Comparison of ENCODE assay signal across 8 cellular contexts in genomic region chrX:44873415-44874270, GRCh38. TPM values are rescaled to one million over a fixed set of nuclear protein-coding genes. Genes with fewer than 3 reads are reported as not detected.
DNase-seq lines count a peak whose midpoint lies in the region; ATAC-seq and TF ChIP-seq lines count a peak whose summit lies in the region.

No MANE protein-coding gene starts in this region.

- no peak overlapping the region for H4K5ac ChIP-seq in H9 (ENCODE audit: insufficient read length, low read depth, low read length)

- peak overlapping the region; percentile 96 to 100 (median 99) for H3K4me3 Mint-ChIP-seq in CD8-positive, alpha-beta memory T cell
- peak overlapping the region; percentile 86 to 95 for H3K4me3 Mint-ChIP-seq in H9
- peak overlapping the region; percentile 96 for H3K4me3 Mint-ChIP-seq in endothelial cell (ENCODE audit: unreplicated experiment)
- peak overlapping the region; percentile 77 for H3K4me3 Mint-ChIP-seq in stimulated activated effector memory CD8-positive, alpha-beta T cell treated with anti-CD3 and anti-CD28 coated beads, Interleukin-12 subunit alpha, Interleukin-12 subunit beta, amount 100 ng/mL, for 72 hours

- peak overlapping the region; percentile 44 for H3K14ac ChIP-seq in H9 (ENCODE audit: insufficient read depth, low read length)

- H3K4me2 ChIP-seq in H9 (ENCODE audit: insufficient read depth, insufficient read length, low read length): peak overlapping the region; percentile 90

- POLR2A ChIA-PET in CD8-positive, alpha-beta memory T cell (lab: Charles Lee): interaction anchor here (0.5 to 1.5 kb wide), 5 partner anchors 25 to 529 kb away, joined by 3 to 6 read pairs (median 4); no protein-coding TSS in a partner anchor

- peak overlapping the region; percentile 87 for H3K27ac ChIP-seq in CD8-positive, alpha-beta memory T cell (ENCODE audit: low read depth, low read length)
- peak overlapping the region; percentile 26 for H3K27ac ChIP-seq in H9 (ENCODE audit: insufficient read length, low read depth, low read length)

- H3K4me1 Mint-ChIP-seq in CD8-positive, alpha-beta memory T cell: peaks cover 44 to 57% (median 45%) of the 10 kb centered on the region in 3 donors
- peaks cover 4 to 12% of the 10 kb centered on the region in 2 experiments for H3K4me1 Mint-ChIP-seq in H9
- peaks cover 4% of the 10 kb centered on the region for H3K4me1 Mint-ChIP-seq in endothelial cell (ENCODE audit: unreplicated experiment)
- H3K4me1 Mint-ChIP-seq in stimulated activated effector memory CD8-positive, alpha-beta T cell treated with anti-CD3 and anti-CD28 coated beads, Interleukin-12 subunit alpha, Interleukin-12 subunit beta, amount 100 ng/mL, for 72 hours: no peaks in the 10 kb centered on the region

- H3T11ph ChIP-seq in H9 (ENCODE audit: low read length): no peak overlapping the region

- no peak overlapping the region for H2BK5ac ChIP-seq in H9 (ENCODE audit: insufficient read length, low read length)

- H4K91ac ChIP-seq in H9 (ENCODE audit: insufficient read length, low read depth, low read length): peak overlapping the region; percentile 55

- no peak overlapping the region for H3K56ac ChIP-seq in H9 (ENCODE audit: insufficient read length, low read depth, low read length)

- H3K27ac Mint-ChIP-seq in CD8-positive, alpha-beta memory T cell: peak overlapping the region; percentile 93 to 100 (median 99)
- H3K27ac Mint-ChIP-seq in H9 (peak overlapping the region; percentile 47 to 98 (median 94); a peak in 5 of 7 replicates), endothelial cell (ENCODE audit: unreplicated experiment) (peak overlapping the region; percentile 99)
- H3K27ac Mint-ChIP-seq in stimulated activated effector memory CD8-positive, alpha-beta T cell treated with anti-CD3 and anti-CD28 coated beads, Interleukin-12 subunit alpha, Interleukin-12 subunit beta, amount 100 ng/mL, for 72 hours: peak overlapping the region; percentile 90

- no peaks in the 10 kb centered on the region for H3K79me1 ChIP-seq in H9 (ENCODE audit: insufficient read depth, low read depth, low read length, poor library complexity, severe bottlenecking)

- TF ChIP-seq CTCF in H9 (conservative IDR thresholded peaks at IDR 0.05): no peak
- TF ChIP-seq CTCF in endothelial cell (IDR thresholded peaks at IDR 0.05; ENCODE audit: unreplicated experiment): no peak
- no peak for TF ChIP-seq CTCF in mucosa of descending colon (IDR thresholded peaks at IDR 0.05)

- peaks cover 8% of the 10 kb centered on the region; the same call in 1 of the 2 replicates for H3K79me2 ChIP-seq in H9 (ENCODE audit: insufficient read depth, low read length)

- no peaks in the 10 kb centered on the region for H4K20me1 ChIP-seq in H9 (ENCODE audit: control insufficient read depth, insufficient read depth, insufficient read length)

- CTCF ChIA-PET in CD8-positive, alpha-beta memory T cell (lab: Charles Lee): interaction anchor here (0.7 to 1.8 kb wide), 2 partner anchors 26 to 194 kb away, joined by 3 to 4 read pairs; no protein-coding TSS in a partner anchor

- peak overlapping the region; percentile 86 for H3K4me3 ChIP-seq in CD8-positive, alpha-beta memory T cell (ENCODE audit: low read length)
- H3K4me3 ChIP-seq in mucosa of descending colon: peak overlapping the region; percentile 65

- no CpG with 5 or more reads among the region's 99 CpGs for WGBS in H9 (ENCODE audit: extremely low coverage, insufficient read length, low lambda C conversion rate)

- H3K18ac ChIP-seq in H9 (ENCODE audit: insufficient read length, low read depth, low read length): peak overlapping the region; percentile 37

- H3K36me3 ChIP-seq in CD8-positive, alpha-beta memory T cell (ENCODE audit: insufficient read depth, low read length): no peaks in the 10 kb centered on the region
- no peaks in the 10 kb centered on the region for H3K36me3 ChIP-seq in mucosa of descending colon (ENCODE audit: low read depth)

- H2BK15ac ChIP-seq in H9 (ENCODE audit: low read depth, low read length): no peak overlapping the region

- no peak overlapping the region for H2AK5ac ChIP-seq in H9 (ENCODE audit: insufficient read length, low read length)

- intact Hi-C loops in mucosa of descending colon (cut with DNase I, micrococcal nuclease): no loop called here

- H3K9me3 Mint-ChIP-seq in CD8-positive, alpha-beta memory T cell: no peaks in the 10 kb centered on the region
- peaks cover 35 to 47% of the 10 kb centered on the region in 2 experiments for H3K9me3 Mint-ChIP-seq in H9
- H3K9me3 Mint-ChIP-seq in endothelial cell (ENCODE audit: unreplicated experiment): no peaks in the 10 kb centered on the region
- no peaks in the 10 kb centered on the region for H3K9me3 Mint-ChIP-seq in stimulated activated effector memory CD8-positive, alpha-beta T cell treated with anti-CD3 and anti-CD28 coated beads, Interleukin-12 subunit alpha, Interleukin-12 subunit beta, amount 100 ng/mL, for 72 hours

- no peak overlapping the region for H2BK12ac ChIP-seq in H9 (ENCODE audit: insufficient read length, low read depth, low read length)

- H3K4ac ChIP-seq in H9 (ENCODE audit: low read depth, low read length): no peak overlapping the region; the same call in none of the 2 replicates

- no peaks in the 10 kb centered on the region for H3K27me3 Mint-ChIP-seq in CD8-positive, alpha-beta memory T cell
- no peaks in the 10 kb centered on the region for H3K27me3 Mint-ChIP-seq in H9 (ENCODE audit: low read depth)
- H3K27me3 Mint-ChIP-seq in endothelial cell (ENCODE audit: unreplicated experiment): peaks cover 6% of the 10 kb centered on the region

- H3K23ac ChIP-seq in H9 (ENCODE audit: insufficient read length, low read depth, low read length): no peak overlapping the region

- H2BK20ac ChIP-seq in H9 (ENCODE audit: low read depth, low read length, poor library complexity, severe bottlenecking): no peak overlapping the region

- no peak overlapping the region for H4K8ac ChIP-seq in H9 (replicated peaks; ENCODE audit: insufficient read length, low read depth, low read length)

- no peaks in the 10 kb centered on the region for H3K9me3 ChIP-seq in CD8-positive, alpha-beta memory T cell (ENCODE audit: low read length)
- H3K9me3 ChIP-seq in H9 (ENCODE audit: control insufficient read depth, low read depth, low read length) (peaks cover 11% of the 10 kb centered on the region), mucosa of descending colon (no peaks in the 10 kb centered on the region)

- no peak overlapping the region for H2BK120ac ChIP-seq in H9 (ENCODE audit: low read depth, low read length, poor library complexity, severe bottlenecking)

- peaks cover 17% of the 10 kb centered on the region for H3K4me1 ChIP-seq in CD8-positive, alpha-beta memory T cell (ENCODE audit: insufficient read depth, low read length)
- H3K4me1 ChIP-seq in H9 (ENCODE audit: insufficient read depth, low read length) (no peaks in the 10 kb centered on the region), mucosa of descending colon (ENCODE audit: low read depth) (no peaks in the 10 kb centered on the region)

- no peak overlapping the region for H2AFZ ChIP-seq in H9 (ENCODE audit: low read length)

- H3K23me2 ChIP-seq in H9 (ENCODE audit: insufficient read length, low read depth, low read length, poor library complexity, severe bottlenecking): no peaks in the 10 kb centered on the region

- DNase-seq in CD8-positive, alpha-beta memory T cell: peak; percentile 31 to 77 (median 59)
- DNase-seq in H9 (no peak), NCI-H526 (lab: John Stamatoyannopoulos, UW) (peak; percentile 15 to 54), endothelial cell (ENCODE audit: low spot score) (peak; percentile 63), mucosa of descending colon (peak; percentile 48 to 78 (median 59)), OCI-M2 (lab: John Stamatoyannopoulos, UW; ENCODE audit: unreplicated experiment) (no peak)
- DNase-seq in activated CD8-positive, alpha-beta memory T cell treated with anti-CD3 and anti-CD28 coated beads, Interleukin-2, amount 50 U/mL, for 4 hours: peak; percentile 57
- peak; percentile 20 to 70 for DNase-seq in stimulated activated effector memory CD8-positive, alpha-beta T cell treated with anti-CD3 and anti-CD28 coated beads, Interleukin-12 subunit alpha, Interleukin-12 subunit beta, amount 100 ng/mL, for 72 hours (ENCODE audit: low spot score in 2 of 2)

- peak overlapping the region; percentile 94 for H3K9ac ChIP-seq in H9 (ENCODE audit: extremely low read depth, insufficient read length, low read length)

- no peaks in the 10 kb centered on the region for H3K27me3 ChIP-seq in CD8-positive, alpha-beta memory T cell (ENCODE audit: insufficient read depth, low read length, poor library complexity, severe bottlenecking)
- no peaks in the 10 kb centered on the region for H3K27me3 ChIP-seq in H9 (ENCODE audit: insufficient read depth, low read length)

- peak; percentile 29 for ATAC-seq in mucosa of descending colon
- peak; percentile 9 for ATAC-seq in stimulated activated effector memory CD8-positive, alpha-beta T cell treated with anti-CD3 and anti-CD28 coated beads, Interleukin-12 subunit alpha, Interleukin-12 subunit beta, amount 100 ng/mL, for 72 hours

- H3K36me3 Mint-ChIP-seq in CD8-positive, alpha-beta memory T cell: peaks cover 0 to 6% (median 0%) of the 10 kb centered on the region in 3 donors
- H3K36me3 Mint-ChIP-seq in H9 (ENCODE audit: insufficient read depth in 1 of 3, low read depth in 3 of 3) (peaks cover 4 to 10% (median 9%) of the 10 kb centered on the region in 3 experiments), endothelial cell (ENCODE audit: low read depth, unreplicated experiment) (no peaks in the 10 kb centered on the region)
- H3K36me3 Mint-ChIP-seq in stimulated activated effector memory CD8-positive, alpha-beta T cell treated with anti-CD3 and anti-CD28 coated beads, Interleukin-12 subunit alpha, Interleukin-12 subunit beta, amount 100 ng/mL, for 72 hours: no peaks in the 10 kb centered on the region

RNA-seq across cellular contexts. Expression of gene KDM6A, which starts 0.7 kb away (rescaled TPM):
- total RNA-seq in CD8-positive, alpha-beta memory T cell: 10 to 100 TPM; 20.7 to 21.5 TPM
- 23.7 TPM for polyA plus RNA-seq in CD8-positive, alpha-beta memory T cell
- 41.1 and 42.8 TPM in 2 replicates for total RNA-seq in H9 (2021)
- total RNA-seq in endothelial cell (ENCODE audit: unreplicated experiment): 38.4 TPM
- total RNA-seq in mucosa of descending colon: 10 to 100 TPM; 24.0 to 41.5 (median 36.5) TPM

RNA-seq across cellular contexts. Expression of gene DUSP21, which starts 29.8 kb away (rescaled TPM):
- not detected for total RNA-seq in CD8-positive, alpha-beta memory T cell
- not detected for polyA plus RNA-seq in CD8-positive, alpha-beta memory T cell
- total RNA-seq in H9 (2021): not detected in 2 replicates
- not detected for total RNA-seq in endothelial cell (ENCODE audit: unreplicated experiment)
- not detected for total RNA-seq in mucosa of descending colon

Comparison
In these comparisons a context has a peak if more than half of its experiments do, and no peak if none do; other contexts are left out.
1. DNase-seq: peak in CD8-positive, alpha-beta memory T cell (5 of 5), NCI-H526 (2 of 2), activated CD8-positive, alpha-beta memory T cell treated with anti-CD3 and anti-CD28 coated beads, Interleukin-2, amount 50 U/mL, for 4 hours (single experiment), endothelial cell (single experiment), mucosa of descending colon (3 of 3) and stimulated activated effector memory CD8-positive, alpha-beta T cell treated with anti-CD3 and anti-CD28 coated beads, Interleukin-12 subunit alpha, Interleukin-12 subunit beta, amount 100 ng/mL, for 72 hours (2 of 2); none in H9 (single experiment) and OCI-M2 (single experiment).
2. Peak in every context shown above with its lines, with median percentiles within 50 percentile points of each other: H3K27ac Mint-ChIP-seq and H3K4me3 Mint-ChIP-seq.